Comparison of ENCODE assay signal across 9 cellular contexts in the genomic region with DNA sequence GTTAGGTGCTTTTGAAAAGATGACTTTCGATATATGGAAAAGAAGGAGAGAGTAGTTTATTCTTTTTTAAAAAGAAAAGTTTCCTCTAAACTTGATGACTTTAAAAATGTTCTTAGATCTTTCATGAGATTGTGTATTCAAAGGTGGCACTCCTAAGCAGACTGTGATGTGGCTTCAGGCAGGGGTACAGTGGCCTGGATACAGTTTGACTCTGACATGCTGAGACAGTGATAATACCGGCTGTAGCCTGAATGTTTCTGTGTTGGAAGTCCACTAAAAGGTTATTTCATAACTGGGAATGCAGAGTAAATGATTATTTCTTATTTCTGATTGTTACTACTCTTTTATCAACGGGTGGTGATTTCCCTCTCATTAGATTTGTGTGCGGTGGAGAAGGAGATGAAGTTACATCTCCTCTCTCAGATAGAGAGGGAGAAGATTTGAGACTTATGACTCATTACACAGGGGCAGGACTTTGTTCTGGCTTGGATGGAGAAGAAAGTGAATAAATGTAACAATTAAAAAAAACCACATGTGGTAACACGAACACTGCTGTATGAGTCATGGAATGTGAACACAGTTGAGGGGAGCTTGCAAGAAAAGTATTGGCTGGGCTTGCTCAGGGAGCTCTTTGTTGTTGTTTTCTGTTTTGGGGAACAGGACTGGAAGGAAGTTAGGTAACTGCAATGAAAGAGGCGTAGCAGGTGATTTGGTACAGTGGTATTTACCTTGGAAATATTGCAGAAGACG. TPM values are rescaled to one million over a fixed set of nuclear protein-coding genes. Genes with fewer than 3 reads are reported as not detected.
DNase-seq lines count a peak whose midpoint lies in the region; ATAC-seq and TF ChIP-seq lines count a peak whose summit lies in the region.
"Had no signal": no experiment of that assay in that cellular context is flagged by ENCODE, and none has a peak within 500 bp of the region (broad histone marks: within the 10 kb centered on the region; RNA-seq: fewer than 3 reads in every experiment).

No MANE protein-coding gene starts in this region.

- in situ Hi-C loops in astrocyte of the cerebellum (cut with HindIII; ENCODE audit: low sequenced_read_pairs): no loop called here

- peak; percentile 90 to 92 for ATAC-seq in naive thymus-derived CD8-positive, alpha-beta T cell
- ATAC-seq in GM19452 (IDR thresholded peaks at IDR 0.05; ENCODE audit: unreplicated experiment): no peak
- ATAC-seq in HG03095 (IDR thresholded peaks at IDR 0.05; ENCODE audit: unreplicated experiment): no peak

- H3K27ac Mint-ChIP-seq in activated CD4-positive, alpha-beta memory T cell treated with anti-CD3 and anti-CD28 coated beads for 36 hours: peak overlapping the region; percentile 18
- H3K27ac Mint-ChIP-seq in activated CD4-positive, alpha-beta memory T cell treated with anti-CD3 and anti-CD28 coated beads, Interleukin-2, amount 10 ng/mL, durations not matched to agents 7 days and 5 days: no peak overlapping the region
- peak overlapping the region in 5 of 10 donors; percentile 2 to 12 (median 10) for H3K27ac Mint-ChIP-seq in naive thymus-derived CD8-positive, alpha-beta T cell

- H3K4me3 Mint-ChIP-seq in activated CD4-positive, alpha-beta memory T cell treated with anti-CD3 and anti-CD28 coated beads for 36 hours: no peak overlapping the region
- H3K4me3 Mint-ChIP-seq in activated CD4-positive, alpha-beta memory T cell treated with anti-CD3 and anti-CD28 coated beads, Interleukin-2, amount 10 ng/mL, durations not matched to agents 7 days and 5 days: no peak overlapping the region
- peak overlapping the region in 5 of 10 donors; percentile 7 to 42 (median 13) for H3K4me3 Mint-ChIP-seq in naive thymus-derived CD8-positive, alpha-beta T cell

- H3K36me3 Mint-ChIP-seq in activated CD4-positive, alpha-beta memory T cell treated with anti-CD3 and anti-CD28 coated beads for 36 hours: no peaks in the 10 kb centered on the region
- H3K36me3 Mint-ChIP-seq in activated CD4-positive, alpha-beta memory T cell treated with anti-CD3 and anti-CD28 coated beads, Interleukin-2, amount 10 ng/mL, durations not matched to agents 7 days and 5 days (ENCODE audit: low read depth): no peaks in the 10 kb centered on the region
- H3K36me3 Mint-ChIP-seq in naive thymus-derived CD8-positive, alpha-beta T cell: no peaks in the 10 kb centered on the region

- DNase-seq in activated CD4-positive, alpha-beta memory T cell treated with anti-CD3 and anti-CD28 coated beads for 36 hours: peak; percentile 31
- DNase-seq in activated CD4-positive, alpha-beta memory T cell treated with anti-CD3 and anti-CD28 coated beads, Interleukin-2, amount 10 ng/mL, durations not matched to agents 7 days and 5 days: no peak
- DNase-seq in M059J (ENCODE audit: low read depth) (peak; percentile 93), astrocyte of the cerebellum (ENCODE audit: low read depth) (peak; percentile 94), germinal center (ENCODE audit: low spot score) (no peak)
- peak in 6 of 10 donors; percentile 11 to 72 (median 34) for DNase-seq in naive thymus-derived CD8-positive, alpha-beta T cell
- DNase-seq: right lobe of liver had no signal

- H3K4me1 Mint-ChIP-seq in activated CD4-positive, alpha-beta memory T cell treated with anti-CD3 and anti-CD28 coated beads for 36 hours (ENCODE audit: low read depth): peaks cover 27% of the 10 kb centered on the region
- H3K4me1 Mint-ChIP-seq in activated CD4-positive, alpha-beta memory T cell treated with anti-CD3 and anti-CD28 coated beads, Interleukin-2, amount 10 ng/mL, durations not matched to agents 7 days and 5 days: peaks cover 7% of the 10 kb centered on the region
- H3K4me1 Mint-ChIP-seq in naive thymus-derived CD8-positive, alpha-beta T cell: peaks cover 13 to 21% (median 19%) of the 10 kb centered on the region in 4 donors

- peaks cover 9% of the 10 kb centered on the region for H3K27me3 Mint-ChIP-seq in activated CD4-positive, alpha-beta memory T cell treated with anti-CD3 and anti-CD28 coated beads for 36 hours
- H3K27me3 Mint-ChIP-seq in activated CD4-positive, alpha-beta memory T cell treated with anti-CD3 and anti-CD28 coated beads, Interleukin-2, amount 10 ng/mL, durations not matched to agents 7 days and 5 days: peaks cover 38% of the 10 kb centered on the region
- H3K27me3 Mint-ChIP-seq in naive thymus-derived CD8-positive, alpha-beta T cell: peaks cover 3 to 7% (median 4%) of the 10 kb centered on the region in 5 donors

- no peak for TF ChIP-seq CTCF in astrocyte of the cerebellum (IDR thresholded peaks at IDR 0.05; ENCODE audit: low read depth, low read length, missing control alignments)

- intact Hi-C loops in activated CD4-positive, alpha-beta memory T cell treated with anti-CD3 and anti-CD28 coated beads for 36 hours (cut with micrococcal nuclease): loop anchor here (1.0 to 2.0 kb wide), 3 partner anchors 21 to 44 kb away; a partner anchor contains a TSS

- POLR2A ChIA-PET in activated CD4-positive, alpha-beta memory T cell treated with anti-CD3 and anti-CD28 coated beads for 36 hours (lab: Charles Lee): no interaction called here
- POLR2A ChIA-PET in activated CD4-positive, alpha-beta memory T cell treated with anti-CD3 and anti-CD28 coated beads, Interleukin-2, amount 10 ng/mL, durations not matched to agents 7 days and 5 days (lab: Charles Lee): no interaction called here
- POLR2A ChIA-PET in naive thymus-derived CD8-positive, alpha-beta T cell (lab: Charles Lee): interaction anchor here (0.6 kb wide), 1 partner anchor 128 kb away, joined by 3 read pairs; a partner anchor contains a TSS

- no peak overlapping the region for H3K4me3 ChIP-seq in astrocyte of the cerebellum (ENCODE audit: low read depth, low read length)
- H3K4me3 ChIP-seq: right lobe of liver had no signal

- CTCF ChIA-PET in activated CD4-positive, alpha-beta memory T cell treated with anti-CD3 and anti-CD28 coated beads for 36 hours (lab: Charles Lee): interaction anchor here (0.8 kb wide), 1 partner anchor 21 kb away, joined by 4 read pairs; a partner anchor contains a TSS
- CTCF ChIA-PET in activated CD4-positive, alpha-beta memory T cell treated with anti-CD3 and anti-CD28 coated beads, Interleukin-2, amount 10 ng/mL, durations not matched to agents 7 days and 5 days (lab: Charles Lee): interaction anchor here (0.6 kb wide), 1 partner anchor 41 kb away, joined by 3 read pairs; no protein-coding TSS in a partner anchor

- H3K9me3 Mint-ChIP-seq in activated CD4-positive, alpha-beta memory T cell treated with anti-CD3 and anti-CD28 coated beads for 36 hours: no peaks in the 10 kb centered on the region
- no peaks in the 10 kb centered on the region for H3K9me3 Mint-ChIP-seq in activated CD4-positive, alpha-beta memory T cell treated with anti-CD3 and anti-CD28 coated beads, Interleukin-2, amount 10 ng/mL, durations not matched to agents 7 days and 5 days
- no peaks in the 10 kb centered on the region for H3K9me3 Mint-ChIP-seq in naive thymus-derived CD8-positive, alpha-beta T cell

RNA-seq across cellular contexts. Expression of a gene that starts 21.6 kb away (rescaled TPM):
- not detected for total RNA-seq in activated CD4-positive, alpha-beta memory T cell treated with anti-CD3 and anti-CD28 coated beads for 36 hours
- not detected for total RNA-seq in activated CD4-positive, alpha-beta memory T cell treated with anti-CD3 and anti-CD28 coated beads, Interleukin-2, amount 10 ng/mL, durations not matched to agents 7 days and 5 days
- total RNA-seq in M059J (2014; rRNA removed; shearing (Covaris generic)): not detected in 2 replicates
- not detected for total RNA-seq in naive thymus-derived CD8-positive, alpha-beta T cell
- under 1 TPM in 2 of 3 donors, not detected in 1; 0.16 to 0.21 TPM for polyA plus RNA-seq in naive thymus-derived CD8-positive, alpha-beta T cell

Comparison
In these comparisons a context has a peak if more than half of its experiments do, and no peak if none do; other contexts are left out.
1. DNase-seq: peak in activated CD4-positive, alpha-beta memory T cell treated with anti-CD3 and anti-CD28 coated beads for 36 hours (single experiment), M059J (single experiment), astrocyte of the cerebellum (single experiment) and naive thymus-derived CD8-positive, alpha-beta T cell (6 of 10); none in activated CD4-positive, alpha-beta memory T cell treated with anti-CD3 and anti-CD28 coated beads, Interleukin-2, amount 10 ng/mL, durations not matched to agents 7 days and 5 days (single experiment) and germinal center (single experiment).
2. ATAC-seq: peak in naive thymus-derived CD8-positive, alpha-beta T cell (2 of 2); none in GM19452 (single experiment) and HG03095 (single experiment).